13 cellular contexts compared by ENCODE assay signal in genomic region chr6:33837971-33838665, GRCh38. TPM values are rescaled to one million over a fixed set of nuclear protein-coding genes. Genes with fewer than 3 reads are reported as not detected.
DNase-seq lines count a peak whose midpoint lies in the region; ATAC-seq lines count a peak whose summit lies in the region.
"Had no signal": no experiment of that assay in that cellular context is flagged by ENCODE, and none has a peak within 500 bp of the region (broad histone marks: within the 10 kb centered on the region; RNA-seq: fewer than 3 reads in every experiment).

No MANE protein-coding gene starts in this region.

- H3K27me3 ChIP-seq in NT2/D1 (ENCODE audit: insufficient read depth, insufficient read length) (no peaks in the 10 kb centered on the region), neuronal stem cell (ENCODE audit: control insufficient read depth in 3 of 3, insufficient read depth in 3 of 3, low read depth in 1 of 3, low read length in 3 of 3) (no peaks in the 10 kb centered on the region)

- H2AFZ ChIP-seq in neuronal stem cell (ENCODE audit: low read length), result peak overlapping the region; percentile 41

- ATAC-seq in GM18858 (IDR thresholded peaks at IDR 0.05; ENCODE audit: unreplicated experiment), result no peak
- ATAC-seq: GM12878; naive thymus-derived CD8-positive, alpha-beta T cell had no signal

- H4K91ac ChIP-seq in neuronal stem cell (ENCODE audit: low read depth, low read length, poor library complexity), result no peak overlapping the region

- H3K9me3 ChIP-seq in NT2/D1 (ENCODE audit: insufficient read depth, low read length) (peaks cover 19% of the 10 kb centered on the region; the same call in 1 of the 2 replicates), neuronal stem cell (replicated peaks in 1 of 2; ENCODE audit: control insufficient read depth in 2 of 2, insufficient read depth in 1 of 2, low read depth in 1 of 2, low read length in 2 of 2) (peaks cover 5 to 9% of the 10 kb centered on the region in 2 donors)

- no peak overlapping the region for H2BK12ac ChIP-seq in neuronal stem cell (ENCODE audit: low read length)

- H3K79me1 ChIP-seq in neuronal stem cell (ENCODE audit: low read depth, low read length), result no peaks in the 10 kb centered on the region

- H2BK120ac ChIP-seq in neuronal stem cell (ENCODE audit: low read depth, low read length), result no peak overlapping the region

- H3K4me2 ChIP-seq in neuronal stem cell (ENCODE audit: insufficient read depth, low read length, poor library complexity, severe bottlenecking), result no peak overlapping the region

- H3K23ac ChIP-seq in neuronal stem cell (ENCODE audit: low read depth, low read length, poor library complexity), result peak overlapping the region; percentile 28

- H3K4me1 ChIP-seq in NT2/D1 (ENCODE audit: insufficient read depth, insufficient read length) (peaks cover 26% of the 10 kb centered on the region), neuronal stem cell (ENCODE audit: control insufficient read depth in 2 of 2, insufficient read depth in 1 of 2, low read depth in 1 of 2, low read length in 2 of 2) (peaks cover 14 to 21% of the 10 kb centered on the region in 2 donors)

- no CpG with 5 or more reads among the region's 12 CpGs for WGBS in neuronal stem cell (ENCODE audit: extremely low coverage in 2 of 2, insufficient read length in 2 of 2, insufficient replicate concordance in 1 of 2), 2 donors

- DNase-seq in DMS 273 (lab: John Stamatoyannopoulos, UW; ENCODE audit: unreplicated experiment) (peak; percentile 71), NT2/D1 (ENCODE audit: low read depth, low spot score) (no peak), fibroblast of gingiva (ENCODE audit: low read depth) (peak; percentile 32), neuronal stem cell (ENCODE audit: low spot score) (no peak), ecto neural progenitor cell (ENCODE audit: low spot score) (no peak), NCI-H1436 (lab: John Stamatoyannopoulos, UW) (no peak)
- DNase-seq in activated CD4-positive, alpha-beta T cell treated with anti-CD3 and anti-CD28 coated beads for 48 hours, result no peak
- DNase-seq: activated CD8-positive, alpha-beta memory T cell treated with anti-CD3 and anti-CD28 coated beads for 24 hours; naive thymus-derived CD8-positive, alpha-beta T cell; NK-92 treated with Interleukin-12 subunit alpha and Interleukin-12 subunit beta, amount 100 ng/mL, for 24 hours had no signal

- H3K27ac ChIP-seq in neuronal stem cell (replicated peaks; ENCODE audit: low read length), result no peak overlapping the region

- H4K8ac ChIP-seq in neuronal stem cell (ENCODE audit: low read depth, low read length), result no peak overlapping the region

- H2AK5ac ChIP-seq in neuronal stem cell (ENCODE audit: low read depth, low read length), result no peak overlapping the region

- H2BK15ac ChIP-seq in neuronal stem cell (ENCODE audit: low read length), result peak overlapping the region; percentile 78

- no peak overlapping the region for H3K14ac ChIP-seq in neuronal stem cell (ENCODE audit: low read length)

- H3K36me3 ChIP-seq in NT2/D1 (ENCODE audit: insufficient read depth, insufficient read length, low read length), result no peaks in the 10 kb centered on the region
- H3K36me3 ChIP-seq in neuronal stem cell (replicated peaks in 1 of 2; ENCODE audit: control insufficient read depth in 2 of 2, insufficient read depth in 2 of 2, low read length in 2 of 2), result no peaks in the 10 kb centered on the region

- H3K4ac ChIP-seq in neuronal stem cell (ENCODE audit: low read length), result no peak overlapping the region

- no peak overlapping the region for H2BK5ac ChIP-seq in neuronal stem cell (ENCODE audit: low read length)

- peak overlapping the region; percentile 81 for H3K18ac ChIP-seq in neuronal stem cell (ENCODE audit: low read length)

- H3K4me3 ChIP-seq in NT2/D1 (ENCODE audit: insufficient read length, low read depth) (no peak overlapping the region), neuronal stem cell (ENCODE audit: low read length in 2 of 2) (no peak overlapping the region)
- H3K4me3 ChIP-seq: GM12878 had no signal

- H3K9ac ChIP-seq in NT2/D1 (ENCODE audit: insufficient read length, low read depth), result peak overlapping the region; percentile 37
- H3K9ac ChIP-seq in neuronal stem cell (ENCODE audit: low read depth, low read length, poor library complexity), result no peak overlapping the region

RNA-seq across cellular contexts. Expression of gene MLN, which starts 34.3 kb away (rescaled TPM):
- polyA plus RNA-seq in neuronal stem cell (2013, experiment 1 of 2), result not detected
- polyA plus RNA-seq in neuronal stem cell (2013, experiment 2 of 2), result not detected
- polyA plus RNA-seq: adipose tissue; GM12878; naive thymus-derived CD8-positive, alpha-beta T cell had no signal

RNA-seq across cellular contexts. Expression of gene LEMD2, which starts 49.2 kb away (rescaled TPM):
- polyA plus RNA-seq in neuronal stem cell (2013, experiment 1 of 2), result 30.6 TPM
- 30.2 TPM for polyA plus RNA-seq in neuronal stem cell (2013, experiment 2 of 2)

Comparison
In these comparisons a context has a peak if more than half of its experiments do, and no peak if none do; other contexts are left out.
1. DNase-seq: peak in DMS 273 (single experiment) and fibroblast of gingiva (single experiment); none in NT2/D1 (single experiment), neuronal stem cell (single experiment), activated CD4-positive, alpha-beta T cell treated with anti-CD3 and anti-CD28 coated beads for 48 hours (single experiment), ecto neural progenitor cell (single experiment) and NCI-H1436 (single experiment).